In the genomic region with DNA sequence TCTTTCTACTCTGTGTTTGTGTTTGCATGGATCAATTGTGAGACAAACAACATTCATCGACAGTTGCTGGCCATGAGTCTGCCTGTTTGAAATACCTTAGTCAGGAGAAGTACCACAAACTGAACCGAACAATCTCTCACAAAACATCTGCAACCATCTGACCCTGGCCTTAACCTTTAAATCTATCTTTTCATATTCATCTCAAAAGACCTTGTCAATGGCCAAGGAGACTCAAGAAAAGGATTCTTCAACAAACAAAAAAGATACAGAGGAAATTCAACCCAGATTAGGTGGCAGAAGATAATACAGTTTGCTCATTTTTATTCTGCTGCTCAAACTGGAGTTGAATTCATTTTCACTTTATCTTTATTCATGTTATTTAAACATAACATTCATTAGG, we compare ENCODE assay signal across 1 cellular context.
TF ChIP-seq lines count a peak whose summit lies in the region.

No MANE protein-coding gene starts in this region.

TF ChIP-seq in K562, 482 proteins besides CTCF, POLR2A, EP300 and RAD21 (continued from another document):
- TF ChIP-seq, protein P1, sequence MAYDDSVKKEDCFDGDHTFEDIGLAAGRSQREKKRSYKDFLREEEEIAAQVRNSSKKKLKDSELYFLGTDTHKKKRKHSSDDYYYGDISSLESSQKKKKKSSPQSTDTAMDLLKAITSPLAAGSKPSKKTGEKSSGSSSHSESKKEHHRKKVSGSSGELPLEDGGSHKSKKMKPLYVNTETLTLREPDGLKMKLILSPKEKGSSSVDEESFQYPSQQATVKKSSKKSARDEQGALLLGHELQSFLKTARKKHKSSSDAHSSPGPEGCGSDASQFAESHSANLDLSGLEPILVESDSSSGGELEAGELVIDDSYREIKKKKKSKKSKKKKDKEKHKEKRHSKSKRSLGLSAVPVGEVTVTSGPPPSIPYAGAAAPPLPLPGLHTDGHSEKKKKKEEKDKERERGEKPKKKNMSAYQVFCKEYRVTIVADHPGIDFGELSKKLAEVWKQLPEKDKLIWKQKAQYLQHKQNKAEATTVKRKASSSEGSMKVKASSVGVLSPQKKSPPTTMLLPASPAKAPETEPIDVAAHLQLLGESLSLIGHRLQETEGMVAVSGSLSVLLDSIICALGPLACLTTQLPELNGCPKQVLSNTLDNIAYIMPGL (CRISPR knock-in tag; IDR thresholded peaks at IDR 0.05), result no peak
- TF ChIP-seq RREB1 (CRISPR knock-in tag; IDR thresholded peaks at IDR 0.05) (no peak), POLR2B (IDR thresholded peaks at IDR 0.05; ENCODE audit: low read depth, partially characterized antibody) (no peak), SMARCA4 (IDR thresholded peaks at IDR 0.05) (no peak)
